17 cellular contexts compared by ENCODE assay signal in genomic region chr5:151469992-151470391, GRCh38. TPM values are rescaled to one million over a fixed set of nuclear protein-coding genes. Genes with fewer than 3 reads are reported as not detected.
DNase-seq lines count a peak whose midpoint lies in the region; ATAC-seq, FAIRE-seq and TF ChIP-seq lines count a peak whose summit lies in the region.
"Had no signal": no experiment of that assay in that cellular context is flagged by ENCODE, and none has a peak within 500 bp of the region (broad histone marks: within the 10 kb centered on the region; RNA-seq: fewer than 3 reads in every experiment).

No MANE protein-coding gene starts in this region.

- FAIRE-seq in GM19239 (lab: Jason Lieb, UNC), result no peak
- FAIRE-seq: H1, kidney had no signal

- H3K27ac Mint-ChIP-seq in CD4-positive, alpha-beta T cell, result no peak overlapping the region
- H3K27ac Mint-ChIP-seq: activated CD4-positive, alpha-beta T cell treated with anti-CD3 and anti-CD28 coated beads, Interleukin-2, amount 10 ng/mL, durations not matched to agents 24 days and 14 days; naive thymus-derived CD4-positive, alpha-beta T cell; stimulated activated memory B cell treated with anti-CD40 and anti-IgM and Interleukin-4, amounts not matched to agents 10 μg/mL and 1 μg/mL and 100 μg/mL, for 72 hours had no signal

- H3K36me3 Mint-ChIP-seq in CD4-positive, alpha-beta T cell (ENCODE audit: low read depth), result peaks cover 56% of the 10 kb centered on the region

- no peak for TF ChIP-seq CTCF in LNCaP clone FGC (IDR thresholded peaks at IDR 0.05; ENCODE audit: control insufficient read depth, extremely low read depth, insufficient read depth)
- TF ChIP-seq CTCF in CD4-positive, alpha-beta T cell (IDR thresholded peaks at IDR 0.05), result no peak

- H3K27ac ChIP-seq in CD4-positive, alpha-beta T cell (ENCODE audit: low read depth, low read length), result no peak overlapping the region
- H3K27ac ChIP-seq: parathyroid adenoma had no signal

- no peak overlapping the region for H3K4me3 ChIP-seq in LNCaP clone FGC (ENCODE audit: low read depth, low read length)
- H3K4me3 ChIP-seq: gastrocnemius medialis had no signal

- no peaks in the 10 kb centered on the region for H3K9me3 ChIP-seq in CD4-positive, alpha-beta T cell (ENCODE audit: control insufficient read depth, low read length)
- H3K9me3 ChIP-seq: gastrocnemius medialis had no signal

- ATAC-seq in CD4-positive, alpha-beta T cell (ENCODE audit: poor library complexity), result no peak
- ATAC-seq: naive thymus-derived CD4-positive, alpha-beta T cell; sciatic nerve; stimulated activated memory B cell treated with anti-CD40 and anti-IgM and Interleukin-4, amounts not matched to agents 10 μg/mL and 1 μg/mL and 100 μg/mL, for 72 hours had no signal

- H3K27me3 Mint-ChIP-seq in CD4-positive, alpha-beta T cell, result no peaks in the 10 kb centered on the region
- H3K27me3 Mint-ChIP-seq: activated CD4-positive, alpha-beta T cell treated with anti-CD3 and anti-CD28 coated beads, Interleukin-2, amount 10 ng/mL, durations not matched to agents 24 days and 14 days; naive thymus-derived CD4-positive, alpha-beta T cell; stimulated activated memory B cell treated with anti-CD40 and anti-IgM and Interleukin-4, amounts not matched to agents 10 μg/mL and 1 μg/mL and 100 μg/mL, for 72 hours had no signal

- intact Hi-C loops in CD4-positive, alpha-beta T cell (cut with DNase I, micrococcal nuclease), result no loop called here

- no peaks in the 10 kb centered on the region for H3K27me3 ChIP-seq in CD4-positive, alpha-beta T cell (ENCODE audit: control insufficient read depth, insufficient read depth, low read length)
- H3K27me3 ChIP-seq: gastrocnemius medialis had no signal

- DNase-seq in LNCaP clone FGC (ENCODE audit: low read depth), result peak; percentile 90
- peak; percentile 92 for DNase-seq in NCI-H2029 (lab: John Stamatoyannopoulos, UW)
- DNase-seq in NCI-H748 (lab: John Stamatoyannopoulos, UW; ENCODE audit: unreplicated experiment), result peak; percentile 97
- DNase-seq in CD4-positive, alpha-beta T cell, result no peak
- DNase-seq in GM19239 (ENCODE audit: insufficient read length, low spot score), result no peak
- no peak for DNase-seq in AML-193 (lab: John Stamatoyannopoulos, UW)
- no peak for DNase-seq in epidermal melanocyte (ENCODE audit: insufficient read length, low spot score)
- DNase-seq: activated CD4-positive, alpha-beta T cell treated with anti-CD3 and anti-CD28 coated beads, Interleukin-2, amount 10 ng/mL, durations not matched to agents 24 days and 14 days; gastrocnemius medialis; GDM1; kidney; mesenchymal stem cell; naive thymus-derived CD4-positive, alpha-beta T cell had no signal

- H3K4me1 Mint-ChIP-seq in CD4-positive, alpha-beta T cell (ENCODE audit: low read depth), result no peaks in the 10 kb centered on the region
- H3K4me1 Mint-ChIP-seq: activated CD4-positive, alpha-beta T cell treated with anti-CD3 and anti-CD28 coated beads, Interleukin-2, amount 10 ng/mL, durations not matched to agents 24 days and 14 days; naive thymus-derived CD4-positive, alpha-beta T cell; stimulated activated memory B cell treated with anti-CD40 and anti-IgM and Interleukin-4, amounts not matched to agents 10 μg/mL and 1 μg/mL and 100 μg/mL, for 72 hours had no signal

- CTCF ChIA-PET in CD4-positive, alpha-beta T cell (lab: Charles Lee), result no interaction called here

- no peaks in the 10 kb centered on the region for H3K9me3 Mint-ChIP-seq in CD4-positive, alpha-beta T cell
- H3K9me3 Mint-ChIP-seq: activated CD4-positive, alpha-beta T cell treated with anti-CD3 and anti-CD28 coated beads, Interleukin-2, amount 10 ng/mL, durations not matched to agents 24 days and 14 days; naive thymus-derived CD4-positive, alpha-beta T cell; stimulated activated memory B cell treated with anti-CD40 and anti-IgM and Interleukin-4, amounts not matched to agents 10 μg/mL and 1 μg/mL and 100 μg/mL, for 72 hours had no signal

- POLR2A ChIA-PET in CD4-positive, alpha-beta T cell (lab: Charles Lee), result interaction anchor here (0.5 kb wide), 1 partner anchor 14 kb away, joined by 4 read pairs; no protein-coding TSS in a partner anchor

- H3K4me3 Mint-ChIP-seq in CD4-positive, alpha-beta T cell, result no peak overlapping the region
- H3K4me3 Mint-ChIP-seq: activated CD4-positive, alpha-beta T cell treated with anti-CD3 and anti-CD28 coated beads, Interleukin-2, amount 10 ng/mL, durations not matched to agents 24 days and 14 days; naive thymus-derived CD4-positive, alpha-beta T cell; stimulated activated memory B cell treated with anti-CD40 and anti-IgM and Interleukin-4, amounts not matched to agents 10 μg/mL and 1 μg/mL and 100 μg/mL, for 72 hours had no signal

RNA-seq across cellular contexts. Expression of gene SLC36A1, which starts 22.6 kb away (rescaled TPM):
- 1 to 10 TPM; 2.2 to 2.8 TPM for total RNA-seq in CD4-positive, alpha-beta T cell

Comparison
In these comparisons a context has a peak if more than half of its experiments do, and no peak if none do; other contexts are left out.
1. DNase-seq: peak in LNCaP clone FGC (single experiment), NCI-H2029 (single experiment) and NCI-H748 (single experiment); none in CD4-positive, alpha-beta T cell (0 of 10), GM19239 (single experiment), AML-193 (0 of 2) and epidermal melanocyte (single experiment).